Comparison of ENCODE assay signal across 1 cellular context in the genomic region with DNA sequence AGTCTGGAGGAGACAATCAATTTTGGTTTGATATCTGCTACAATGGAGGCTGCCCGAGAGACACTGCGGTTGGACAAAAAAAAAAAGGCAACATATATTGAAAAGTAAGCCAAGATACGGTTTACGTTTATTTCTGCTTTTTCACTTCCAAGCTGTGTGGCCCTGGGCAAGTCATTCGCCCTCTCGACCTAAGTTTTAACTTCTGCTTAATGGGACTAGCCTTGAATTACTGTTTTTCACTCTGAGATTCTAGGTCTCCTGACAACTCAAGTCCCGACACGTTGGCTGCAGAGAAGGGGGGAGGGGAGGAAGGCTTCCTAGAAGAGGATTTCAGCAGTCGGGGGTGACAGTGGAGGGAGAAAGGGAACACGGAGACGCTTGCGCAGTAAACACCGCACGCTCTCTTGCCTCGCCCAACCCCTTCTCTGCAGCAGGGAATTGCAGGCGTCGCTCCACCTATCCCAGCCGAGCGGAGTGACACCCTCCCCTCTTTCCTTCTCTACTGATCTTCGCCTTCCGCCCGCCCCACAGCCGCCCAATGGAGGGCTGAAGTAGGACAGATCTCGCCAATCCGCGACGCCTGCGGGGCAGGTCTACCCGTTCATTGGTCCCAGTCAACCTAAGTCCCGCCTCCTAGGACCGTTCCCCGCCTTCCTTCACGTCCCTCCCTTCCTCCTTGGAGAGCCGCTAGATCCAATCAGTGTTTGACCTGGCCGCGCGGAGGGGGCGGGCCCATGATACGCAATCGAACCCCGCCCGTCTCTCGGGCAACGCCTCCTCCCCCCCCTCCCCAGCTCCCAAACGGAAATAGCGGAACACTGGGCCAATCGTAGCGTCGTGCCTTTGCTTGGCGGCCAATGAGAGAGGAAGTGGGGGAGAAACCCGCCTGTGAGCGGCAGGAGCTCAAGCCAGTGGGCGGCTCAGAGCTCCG.
A peak's percentile ranks its signal among the peaks of the same experiment; 100 is the strongest.
TF ChIP-seq lines count a peak whose summit lies in the region.

No MANE protein-coding gene starts in this region.

TF ChIP-seq in HepG2, 621 proteins besides CTCF, POLR2A, EP300 and RAD21 (continued from another document and continues in another):
- TF ChIP-seq ARID5B (CRISPR knock-in tag; IDR thresholded peaks at IDR 0.05), result peak; percentile 28
- peak; percentile 10; the same call in 1 of the 2 replicates for TF ChIP-seq RXRB (CRISPR knock-in tag; IDR thresholded peaks at IDR 0.05; ENCODE audit: borderline replicate concordance)
- peak; percentile 95 for TF ChIP-seq SP4 (CRISPR knock-in tag; IDR thresholded peaks at IDR 0.05)
- TF ChIP-seq ZNF547 (CRISPR knock-in tag; IDR thresholded peaks at IDR 0.05), result no peak
- peak; percentile 33; the same call in 1 of the 2 replicates for TF ChIP-seq HOXA3 (CRISPR knock-in tag; IDR thresholded peaks at IDR 0.05)
- TF ChIP-seq ZNF780A (CRISPR knock-in tag; IDR thresholded peaks at IDR 0.05), result no peak
- peak; percentile 54; the same call in 1 of the 2 replicates for TF ChIP-seq CHD4 (IDR thresholded peaks at IDR 0.05; ENCODE audit: borderline replicate concordance, low read length)
- no peak for TF ChIP-seq TCF12 (IDR thresholded peaks at IDR 0.05)
- TF ChIP-seq TCF12 (CRISPR knock-in tag; IDR thresholded peaks at IDR 0.05), result no peak
- TF ChIP-seq MXD4 (CRISPR knock-in tag; IDR thresholded peaks at IDR 0.05), result peak; percentile 61; the same call in 1 of the 2 replicates
- TF ChIP-seq ZBTB26 (CRISPR knock-in tag; IDR thresholded peaks at IDR 0.05; ENCODE audit: borderline replicate concordance), result peak; percentile 77; the same call in 1 of the 2 replicates
- peak; percentile 73 for TF ChIP-seq GATAD1 (CRISPR knock-in tag; IDR thresholded peaks at IDR 0.05)
- TF ChIP-seq FOXP4 (CRISPR knock-in tag; IDR thresholded peaks at IDR 0.05), result peak; percentile 42; the same call in 1 of the 2 replicates
- peak; percentile 70; the same call in 1 of the 2 replicates for TF ChIP-seq ELF4 (CRISPR knock-in tag; IDR thresholded peaks at IDR 0.05; ENCODE audit: borderline replicate concordance)
- TF ChIP-seq RFX3 (CRISPR knock-in tag; IDR thresholded peaks at IDR 0.05), result peak; percentile 62; the same call in 1 of the 2 replicates
- TF ChIP-seq SRSF4 (IDR thresholded peaks at IDR 0.05; ENCODE audit: low read depth, low read length, poor library complexity, severe bottlenecking), result no peak
- TF ChIP-seq, protein P1, sequence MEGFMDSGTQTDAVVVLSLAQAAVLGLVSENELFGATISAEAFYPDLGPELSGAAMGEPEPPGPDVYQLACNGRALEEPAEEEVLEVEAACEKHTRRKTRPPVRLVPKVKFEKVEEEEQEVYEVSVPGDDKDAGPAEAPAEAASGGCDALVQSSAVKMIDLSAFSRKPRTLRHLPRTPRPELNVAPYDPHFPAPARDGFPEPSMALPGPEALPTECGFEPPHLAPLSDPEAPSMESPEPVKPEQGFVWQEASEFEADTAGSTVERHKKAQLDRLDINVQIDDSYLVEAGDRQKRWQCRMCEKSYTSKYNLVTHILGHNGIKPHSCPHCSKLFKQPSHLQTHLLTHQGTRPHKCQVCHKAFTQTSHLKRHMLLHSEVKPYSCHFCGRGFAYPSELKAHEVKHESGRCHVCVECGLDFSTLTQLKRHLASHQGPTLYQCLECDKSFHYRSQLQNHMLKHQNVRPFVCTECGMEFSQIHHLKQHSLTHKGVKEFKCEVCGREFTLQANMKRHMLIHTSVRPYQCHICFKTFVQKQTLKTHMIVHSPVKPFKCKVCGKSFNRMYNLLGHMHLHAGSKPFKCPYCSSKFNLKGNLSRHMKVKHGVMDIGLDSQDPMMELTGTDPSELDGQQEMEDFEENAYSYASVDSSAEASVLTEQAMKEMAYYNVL (CRISPR knock-in tag; IDR thresholded peaks at IDR 0.05; ENCODE audit: borderline replicate concordance), result 0 out of 2 replicates have a peak, but pooled peaks have one; percentile 13
- TF ChIP-seq ZNF263 (CRISPR knock-in tag; IDR thresholded peaks at IDR 0.05), result 0 out of 2 replicates have a peak, but pooled peaks have one; percentile 31
- TF ChIP-seq ZMYM3 (CRISPR knock-in tag; IDR thresholded peaks at IDR 0.05), result peak; percentile 97
- TF ChIP-seq, protein P2, sequence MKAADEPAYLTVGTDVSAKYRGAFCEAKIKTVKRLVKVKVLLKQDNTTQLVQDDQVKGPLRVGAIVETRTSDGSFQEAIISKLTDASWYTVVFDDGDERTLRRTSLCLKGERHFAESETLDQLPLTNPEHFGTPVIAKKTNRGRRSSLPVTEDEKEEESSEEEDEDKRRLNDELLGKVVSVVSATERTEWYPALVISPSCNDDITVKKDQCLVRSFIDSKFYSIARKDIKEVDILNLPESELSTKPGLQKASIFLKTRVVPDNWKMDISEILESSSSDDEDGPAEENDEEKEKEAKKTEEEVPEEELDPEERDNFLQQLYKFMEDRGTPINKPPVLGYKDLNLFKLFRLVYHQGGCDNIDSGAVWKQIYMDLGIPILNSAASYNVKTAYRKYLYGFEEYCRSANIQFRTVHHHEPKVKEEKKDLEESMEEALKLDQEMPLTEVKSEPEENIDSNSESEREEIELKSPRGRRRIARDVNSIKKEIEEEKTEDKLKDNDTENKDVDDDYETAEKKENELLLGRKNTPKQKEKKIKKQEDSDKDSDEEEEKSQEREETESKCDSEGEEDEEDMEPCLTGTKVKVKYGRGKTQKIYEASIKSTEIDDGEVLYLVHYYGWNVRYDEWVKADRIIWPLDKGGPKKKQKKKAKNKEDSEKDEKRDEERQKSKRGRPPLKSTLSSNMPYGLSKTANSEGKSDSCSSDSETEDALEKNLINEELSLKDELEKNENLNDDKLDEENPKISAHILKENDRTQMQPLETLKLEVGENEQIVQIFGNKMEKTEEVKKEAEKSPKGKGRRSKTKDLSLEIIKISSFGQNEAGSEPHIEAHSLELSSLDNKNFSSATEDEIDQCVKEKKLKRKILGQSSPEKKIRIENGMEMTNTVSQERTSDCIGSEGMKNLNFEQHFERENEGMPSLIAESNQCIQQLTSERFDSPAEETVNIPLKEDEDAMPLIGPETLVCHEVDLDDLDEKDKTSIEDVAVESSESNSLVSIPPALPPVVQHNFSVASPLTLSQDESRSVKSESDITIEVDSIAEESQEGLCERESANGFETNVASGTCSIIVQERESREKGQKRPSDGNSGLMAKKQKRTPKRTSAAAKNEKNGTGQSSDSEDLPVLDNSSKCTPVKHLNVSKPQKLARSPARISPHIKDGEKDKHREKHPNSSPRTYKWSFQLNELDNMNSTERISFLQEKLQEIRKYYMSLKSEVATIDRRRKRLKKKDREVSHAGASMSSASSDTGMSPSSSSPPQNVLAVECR (CRISPR knock-in tag; IDR thresholded peaks at IDR 0.05; ENCODE audit: borderline replicate concordance), result peak; percentile 19; the same call in 1 of the 2 replicates
- TF ChIP-seq ZNF883 (CRISPR knock-in tag; IDR thresholded peaks at IDR 0.05; ENCODE audit: not compliant biosample characterization), result no peak
- no peak for TF ChIP-seq HMGXB4 (CRISPR knock-in tag; IDR thresholded peaks at IDR 0.05; ENCODE audit: borderline replicate concordance in 1 of 2, low read depth in 1 of 2)
- no peak for TF ChIP-seq NBN (conservative IDR thresholded peaks at IDR 0.05)
- TF ChIP-seq ATF4 (CRISPR knock-in tag; IDR thresholded peaks at IDR 0.05), result peak in 1 of 2 experiments; percentile 49; a peak in 1 of 4 replicates
- TF ChIP-seq SPEN (CRISPR knock-in tag; IDR thresholded peaks at IDR 0.05; ENCODE audit: low read depth), result peak; percentile 76
- TF ChIP-seq, protein P3, sequence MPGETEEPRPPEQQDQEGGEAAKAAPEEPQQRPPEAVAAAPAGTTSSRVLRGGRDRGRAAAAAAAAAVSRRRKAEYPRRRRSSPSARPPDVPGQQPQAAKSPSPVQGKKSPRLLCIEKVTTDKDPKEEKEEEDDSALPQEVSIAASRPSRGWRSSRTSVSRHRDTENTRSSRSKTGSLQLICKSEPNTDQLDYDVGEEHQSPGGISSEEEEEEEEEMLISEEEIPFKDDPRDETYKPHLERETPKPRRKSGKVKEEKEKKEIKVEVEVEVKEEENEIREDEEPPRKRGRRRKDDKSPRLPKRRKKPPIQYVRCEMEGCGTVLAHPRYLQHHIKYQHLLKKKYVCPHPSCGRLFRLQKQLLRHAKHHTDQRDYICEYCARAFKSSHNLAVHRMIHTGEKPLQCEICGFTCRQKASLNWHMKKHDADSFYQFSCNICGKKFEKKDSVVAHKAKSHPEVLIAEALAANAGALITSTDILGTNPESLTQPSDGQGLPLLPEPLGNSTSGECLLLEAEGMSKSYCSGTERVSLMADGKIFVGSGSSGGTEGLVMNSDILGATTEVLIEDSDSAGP (CRISPR knock-in tag; IDR thresholded peaks at IDR 0.05; ENCODE audit: borderline replicate concordance), result peak; percentile 51; the same call in 1 of the 2 replicates
- peak; percentile 78 for TF ChIP-seq GABPA (IDR thresholded peaks at IDR 0.05; ENCODE audit: low read depth, low read length)
- TF ChIP-seq GABPA (CRISPR knock-in tag; IDR thresholded peaks at IDR 0.05; ENCODE audit: low read depth), result peak; percentile 91
- no peak for TF ChIP-seq CENPT (CRISPR knock-in tag; IDR thresholded peaks at IDR 0.05; ENCODE audit: low read depth)
- TF ChIP-seq YEATS2 (CRISPR knock-in tag; IDR thresholded peaks at IDR 0.05; ENCODE audit: borderline replicate concordance), result peak; percentile 74; the same call in 1 of the 2 replicates
- peak; percentile 48 for TF ChIP-seq FOXA3 (CRISPR knock-in tag; IDR thresholded peaks at IDR 0.05)
